In genomic region chr3:48584836-48585235, GRCh38 we compare ENCODE assay signal across 1 cellular context.
TF ChIP-seq lines count a peak whose summit lies in the region.

No MANE protein-coding gene starts in this region.

TF ChIP-seq in WTC11, 78 proteins besides CTCF, POLR2A, EP300 and RAD21 (continued from another document):
- TF ChIP-seq ARID4B (CRISPR knock-in tag; IDR thresholded peaks at IDR 0.05; ENCODE audit: borderline replicate concordance) (no peak), ESRRA (CRISPR knock-in tag; IDR thresholded peaks at IDR 0.05; ENCODE audit: borderline replicate concordance) (no peak), AR (CRISPR knock-in tag; IDR thresholded peaks at IDR 0.05) (no peak), ATF1 (CRISPR knock-in tag; IDR thresholded peaks at IDR 0.05) (no peak), CBFB (CRISPR knock-in tag; IDR thresholded peaks at IDR 0.05; ENCODE audit: low read depth) (no peak), E2F4 (CRISPR knock-in tag; IDR thresholded peaks at IDR 0.05; ENCODE audit: borderline replicate concordance, low read depth) (no peak), E2F5 (CRISPR knock-in tag; IDR thresholded peaks at IDR 0.05) (no peak), CREB1 (CRISPR knock-in tag; IDR thresholded peaks at IDR 0.05) (no peak), SMAD3 (CRISPR knock-in tag; IDR thresholded peaks at IDR 0.05; ENCODE audit: borderline replicate concordance) (no peak), IRF2 (CRISPR knock-in tag; IDR thresholded peaks at IDR 0.05; ENCODE audit: borderline replicate concordance, low read depth) (no peak), NFATC4 (CRISPR knock-in tag; IDR thresholded peaks at IDR 0.05) (no peak), CDX4 (CRISPR knock-in tag; IDR thresholded peaks at IDR 0.05; ENCODE audit: borderline replicate concordance) (no peak), SMAD4 (CRISPR knock-in tag; IDR thresholded peaks at IDR 0.05) (no peak)
